ENCODE assay signal across 14 cellular contexts in genomic region chr2:28623582-28624405, GRCh38.
DNase-seq lines count a peak whose midpoint lies in the region; ATAC-seq, FAIRE-seq and TF ChIP-seq lines count a peak whose summit lies in the region.
"Had no signal": no experiment of that assay in that cellular context is flagged by ENCODE, and none has a peak within 500 bp of the region (broad histone marks: within the 10 kb centered on the region; RNA-seq: fewer than 3 reads in every experiment).

No MANE protein-coding gene starts in this region.

- H3K27me3 Mint-ChIP-seq in activated T-cell treated with anti-CD3 and anti-CD28 coated beads, Interleukin-2, amount 50 U/mL, for 4 hours (ENCODE audit: low read depth), result no peaks in the 10 kb centered on the region
- H3K27me3 Mint-ChIP-seq in astrocyte (ENCODE audit: low read depth, unreplicated experiment) (no peaks in the 10 kb centered on the region), naive B cell (no peaks in the 10 kb centered on the region), glutamatergic neuron (ENCODE audit: unreplicated experiment) (peaks cover 5% of the 10 kb centered on the region)

- no peak for FAIRE-seq in astrocyte (lab: Jason Lieb, UNC)

- H3K9ac ChIP-seq in astrocyte (ENCODE audit: low read length), result no peak overlapping the region

- H3K27ac ChIP-seq in astrocyte (ENCODE audit: low read depth, low read length) (no peak overlapping the region), tibial artery (peak overlapping the region; percentile 98)

- H3K9me3 ChIP-seq in astrocyte (ENCODE audit: insufficient read depth, low read depth, low read length) (no peaks in the 10 kb centered on the region), tibial artery (no peaks in the 10 kb centered on the region)

- H3K36me3 ChIP-seq in astrocyte (ENCODE audit: insufficient read depth, low read length), result no peaks in the 10 kb centered on the region
- no peaks in the 10 kb centered on the region for H3K36me3 ChIP-seq in tibial artery

- peaks cover 42% of the 10 kb centered on the region for H3K4me1 ChIP-seq in astrocyte (ENCODE audit: insufficient read depth, low read length)
- peaks cover 10 to 91% (median 78%) of the 10 kb centered on the region in 4 donors for H3K4me1 ChIP-seq in tibial artery

- DNase-seq in activated T-cell treated with anti-CD3 and anti-CD28 coated beads, Interleukin-2, amount 50 U/mL, for 4 hours, result no peak
- DNase-seq in activated T-cell treated with anti-CD3 and anti-CD28 coated beads, Interleukin-2, amount 50 U/mL, for 1 hour, result no peak
- no peak for DNase-seq in astrocyte (ENCODE audit: low read depth)
- DNase-seq in naive B cell, result no peak
- no peak for DNase-seq in tibial artery
- DNase-seq in glutamatergic neuron, result no peak
- no peak for DNase-seq in mesenteric fat pad (ENCODE audit: low spot score)
- DNase-seq: DMS79, H9, NCI-H1417 treated with DMSO at 0.1 percent for 48 hours, NCI-H510A treated with DMSO at 0.1 percent for 48 hours, RPMI8226 had no signal

- TF ChIP-seq CTCF in astrocyte (IDR thresholded peaks at IDR 0.05; ENCODE audit: insufficient read depth, low read depth, low read length) (no peak), tibial artery (IDR thresholded peaks at IDR 0.05) (no peak), glutamatergic neuron (IDR thresholded peaks at IDR 0.05; ENCODE audit: partially characterized antibody, unreplicated experiment) (no peak)

- intact Hi-C loops in tibial artery (cut with DNase I; ENCODE audit: low total_unique reads), result no loop called here

- peak overlapping the region; percentile 91 for H3K27ac Mint-ChIP-seq in astrocyte (ENCODE audit: unreplicated experiment)
- peak overlapping the region; percentile 47 to 98 (median 80) for H3K27ac Mint-ChIP-seq in naive B cell
- no peak overlapping the region for H3K27ac Mint-ChIP-seq in glutamatergic neuron (ENCODE audit: unreplicated experiment)

- H3K79me2 ChIP-seq in astrocyte (ENCODE audit: insufficient read depth, low read length), result no peaks in the 10 kb centered on the region

- no peak for ATAC-seq in activated T-cell treated with anti-CD3 and anti-CD28 coated beads, Interleukin-2, amount 50 U/mL, for 4 hours
- ATAC-seq in naive B cell (ENCODE audit: low read depth in 2 of 2), result no peak
- ATAC-seq in HG03159 (IDR thresholded peaks at IDR 0.05; ENCODE audit: unreplicated experiment), result no peak
- ATAC-seq: right cardiac atrium had no signal

- peaks cover 89% of the 10 kb centered on the region for H3K4me1 Mint-ChIP-seq in activated T-cell treated with anti-CD3 and anti-CD28 coated beads, Interleukin-2, amount 50 U/mL, for 4 hours (ENCODE audit: low read depth)
- peaks cover 57% of the 10 kb centered on the region for H3K4me1 Mint-ChIP-seq in astrocyte (ENCODE audit: low read depth, unreplicated experiment)
- H3K4me1 Mint-ChIP-seq in naive B cell, result peaks cover 34 to 60% (median 45%) of the 10 kb centered on the region in 3 donors
- H3K4me1 Mint-ChIP-seq in glutamatergic neuron (ENCODE audit: low read depth, unreplicated experiment), result peaks cover 18% of the 10 kb centered on the region

- H2AFZ ChIP-seq in astrocyte (ENCODE audit: low read depth, low read length), result no peak overlapping the region

- H3K36me3 Mint-ChIP-seq in activated T-cell treated with anti-CD3 and anti-CD28 coated beads, Interleukin-2, amount 50 U/mL, for 4 hours (ENCODE audit: insufficient read depth), result no peaks in the 10 kb centered on the region
- no peaks in the 10 kb centered on the region for H3K36me3 Mint-ChIP-seq in astrocyte (ENCODE audit: low read depth, unreplicated experiment)
- no peaks in the 10 kb centered on the region for H3K36me3 Mint-ChIP-seq in naive B cell
- no peaks in the 10 kb centered on the region for H3K36me3 Mint-ChIP-seq in glutamatergic neuron (ENCODE audit: unreplicated experiment)

- peak overlapping the region; percentile 65 for H3K4me3 Mint-ChIP-seq in activated T-cell treated with anti-CD3 and anti-CD28 coated beads, Interleukin-2, amount 50 U/mL, for 4 hours
- H3K4me3 Mint-ChIP-seq in astrocyte (ENCODE audit: unreplicated experiment), result no peak overlapping the region
- H3K4me3 Mint-ChIP-seq in naive B cell, result peak overlapping the region in 2 of 8 donors; percentile 50 to 64
- no peak overlapping the region for H3K4me3 Mint-ChIP-seq in glutamatergic neuron (ENCODE audit: unreplicated experiment)
- H3K4me3 Mint-ChIP-seq: H9 had no signal

- no peaks in the 10 kb centered on the region for H4K20me1 ChIP-seq in astrocyte (ENCODE audit: insufficient read depth, low read length)

- H3K4me3 ChIP-seq in astrocyte (ENCODE audit: insufficient read depth, low read depth, low read length), result no peak overlapping the region
- H3K4me3 ChIP-seq in tibial artery, result no peak overlapping the region

- H3K4me2 ChIP-seq in astrocyte (ENCODE audit: low read length), result no peak overlapping the region

- H3K27me3 ChIP-seq in astrocyte (ENCODE audit: insufficient read depth, low read length), result no peaks in the 10 kb centered on the region
- no peaks in the 10 kb centered on the region for H3K27me3 ChIP-seq in tibial artery

- H3K9me3 Mint-ChIP-seq in activated T-cell treated with anti-CD3 and anti-CD28 coated beads, Interleukin-2, amount 50 U/mL, for 4 hours, result no peaks in the 10 kb centered on the region
- H3K9me3 Mint-ChIP-seq in astrocyte (ENCODE audit: unreplicated experiment) (peaks cover 2% of the 10 kb centered on the region), naive B cell (no peaks in the 10 kb centered on the region), glutamatergic neuron (ENCODE audit: unreplicated experiment) (peaks cover 2% of the 10 kb centered on the region)
- H3K9me3 Mint-ChIP-seq: H9 had no signal
